In the genomic region with DNA sequence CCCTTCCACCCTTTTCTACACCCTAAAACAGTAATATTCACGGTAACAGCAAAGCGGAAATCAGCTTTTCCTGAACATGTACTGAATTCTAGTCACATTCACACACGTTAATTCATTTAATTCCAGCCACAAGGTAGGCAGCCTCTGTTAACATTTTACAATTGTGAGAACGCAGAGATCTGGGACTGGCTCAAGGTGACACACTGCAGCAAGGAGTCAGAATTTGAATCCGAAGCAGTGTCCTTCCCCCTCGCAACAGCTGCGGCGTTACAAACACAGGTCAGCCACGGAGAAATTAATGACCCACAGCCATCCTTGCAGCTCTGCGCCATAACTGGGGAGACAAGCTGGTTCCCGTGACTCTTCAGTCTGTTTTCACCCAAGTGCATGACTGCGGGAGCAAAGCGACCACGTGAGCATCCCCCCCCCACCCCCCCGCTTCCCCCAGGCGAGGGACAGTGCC, we compare ENCODE assay signal across 8 cellular contexts. TPM values are rescaled to one million over a fixed set of nuclear protein-coding genes. Genes with fewer than 3 reads are reported as not detected.
DNase-seq lines count a peak whose midpoint lies in the region; ATAC-seq and TF ChIP-seq lines count a peak whose summit lies in the region.

No MANE protein-coding gene starts in this region.

- no peaks in the 10 kb centered on the region for H3K9me3 ChIP-seq in CD8-positive, alpha-beta memory T cell (ENCODE audit: low read length)
- H3K9me3 ChIP-seq in iPS-20b (ENCODE audit: insufficient read depth, low read depth, low read length), result no peaks in the 10 kb centered on the region

- H3K36me3 Mint-ChIP-seq in CD8-positive, alpha-beta memory T cell, result peaks cover 22 to 39% (median 26%) of the 10 kb centered on the region in 3 donors
- peaks cover 29 to 36% of the 10 kb centered on the region in 2 donors for H3K36me3 Mint-ChIP-seq in stimulated activated naive B cell treated with anti-CD40 and anti-IgM and Interleukin-4, amounts not matched to agents 10 μg/mL and 1 μg/mL and 100 μg/mL, for 72 hours

- peak; percentile 1 for ATAC-seq in HG02884 (IDR thresholded peaks at IDR 0.05; ENCODE audit: unreplicated experiment)
- peak; percentile 6 to 9 for ATAC-seq in stimulated activated naive B cell treated with anti-CD40 and anti-IgM and Interleukin-4, amounts not matched to agents 10 μg/mL and 1 μg/mL and 100 μg/mL, for 72 hours (replicated peaks)
- no peak for ATAC-seq in GM18861 (IDR thresholded peaks at IDR 0.05; ENCODE audit: unreplicated experiment)

- peaks cover 47% of the 10 kb centered on the region for H3K4me1 ChIP-seq in CD8-positive, alpha-beta memory T cell (ENCODE audit: insufficient read depth, low read length)
- peaks cover 16% of the 10 kb centered on the region for H3K4me1 ChIP-seq in iPS-20b (ENCODE audit: insufficient read depth, low read length)

- in situ Hi-C loops in GM13976 (cut with MboI; ENCODE audit: low sequenced_read_pairs, unreplicated experiment), result no loop called here

- H3K4me3 Mint-ChIP-seq in CD8-positive, alpha-beta memory T cell, result peak overlapping the region; percentile 87 to 95 (median 93)
- H3K4me3 Mint-ChIP-seq in stimulated activated naive B cell treated with anti-CD40 and anti-IgM and Interleukin-4, amounts not matched to agents 10 μg/mL and 1 μg/mL and 100 μg/mL, for 72 hours, result peak overlapping the region; percentile 88 to 92

- 2 to 3% (median 3%) methylated on average over 15 to 16 of the region's 16 CpGs for WGBS in adipose tissue, 3 donors

- H3K36me3 ChIP-seq in CD8-positive, alpha-beta memory T cell (ENCODE audit: insufficient read depth, low read length), result peaks cover 17% of the 10 kb centered on the region
- peaks cover 33% of the 10 kb centered on the region for H3K36me3 ChIP-seq in iPS-20b (ENCODE audit: insufficient read depth, low read depth, low read length)

- H3K9ac ChIP-seq in iPS-20b (ENCODE audit: low read depth, low read length), result peak overlapping the region; percentile 69

- peaks cover 59 to 73% (median 70%) of the 10 kb centered on the region in 3 donors for H3K4me1 Mint-ChIP-seq in CD8-positive, alpha-beta memory T cell
- H3K4me1 Mint-ChIP-seq in stimulated activated naive B cell treated with anti-CD40 and anti-IgM and Interleukin-4, amounts not matched to agents 10 μg/mL and 1 μg/mL and 100 μg/mL, for 72 hours, result peaks cover 23 to 57% of the 10 kb centered on the region in 2 donors

- H3K27me3 Mint-ChIP-seq in CD8-positive, alpha-beta memory T cell, result no peaks in the 10 kb centered on the region
- H3K27me3 Mint-ChIP-seq in stimulated activated naive B cell treated with anti-CD40 and anti-IgM and Interleukin-4, amounts not matched to agents 10 μg/mL and 1 μg/mL and 100 μg/mL, for 72 hours, result no peaks in the 10 kb centered on the region

- CTCF ChIA-PET in CD8-positive, alpha-beta memory T cell (lab: Charles Lee), result interaction anchor here (0.8 to 8.4 kb wide), 14 partner anchors 8 to 590 kb away, joined by 3 to 147 read pairs (median 4); a partner anchor contains a TSS

- no peaks in the 10 kb centered on the region for H3K9me3 Mint-ChIP-seq in CD8-positive, alpha-beta memory T cell
- H3K9me3 Mint-ChIP-seq in stimulated activated naive B cell treated with anti-CD40 and anti-IgM and Interleukin-4, amounts not matched to agents 10 μg/mL and 1 μg/mL and 100 μg/mL, for 72 hours, result no peaks in the 10 kb centered on the region

- no peak for TF ChIP-seq CTCF in GM13976 (IDR thresholded peaks at IDR 0.05; ENCODE audit: borderline replicate concordance, control extremely low read depth, extremely low read depth, insufficient read depth, missing control alignments)

- peak overlapping the region; percentile 90 to 97 (median 94) for H3K27ac Mint-ChIP-seq in CD8-positive, alpha-beta memory T cell
- H3K27ac Mint-ChIP-seq in stimulated activated naive B cell treated with anti-CD40 and anti-IgM and Interleukin-4, amounts not matched to agents 10 μg/mL and 1 μg/mL and 100 μg/mL, for 72 hours, result peak overlapping the region; percentile 94

- no peaks in the 10 kb centered on the region for H3K27me3 ChIP-seq in CD8-positive, alpha-beta memory T cell (ENCODE audit: insufficient read depth, low read length, poor library complexity, severe bottlenecking)
- peaks cover 15% of the 10 kb centered on the region; the same call in 1 of the 2 replicates for H3K27me3 ChIP-seq in iPS-20b (ENCODE audit: insufficient read depth, low read length)

- peak overlapping the region; percentile 90 for H3K27ac ChIP-seq in CD8-positive, alpha-beta memory T cell (ENCODE audit: low read depth, low read length)
- H3K27ac ChIP-seq in adipose tissue (ENCODE audit: low read depth, low read length), result peak overlapping the region; percentile 67
- H3K27ac ChIP-seq in iPS-20b (ENCODE audit: low read length), result no peak overlapping the region

- H3K4me3 ChIP-seq in CD8-positive, alpha-beta memory T cell (ENCODE audit: low read length), result peak overlapping the region; percentile 48
- H3K4me3 ChIP-seq in iPS-20b (ENCODE audit: low read length), result peak overlapping the region; percentile 83

- POLR2A ChIA-PET in CD8-positive, alpha-beta memory T cell (lab: Charles Lee), result interaction anchor here (0.6 to 5.0 kb wide), 9 partner anchors 8 to 590 kb away, joined by 3 to 96 read pairs (median 6); a partner anchor contains a TSS

- no peak for DNase-seq in CD8-positive, alpha-beta memory T cell
- no peak for DNase-seq in stimulated activated naive B cell treated with anti-CD40 and anti-IgM and Interleukin-4, amounts not matched to agents 10 μg/mL and 1 μg/mL and 100 μg/mL, for 72 hours
- no peak for DNase-seq in NCI-H1436 treated with DMSO at 0.1 percent for 48 hours (lab: John Stamatoyannopoulos, UW)
- DNase-seq in GM13976 (ENCODE audit: low spot score), result no peak

RNA-seq across cellular contexts. Expression of a gene that starts 0.8 kb away (rescaled TPM):
- 100 to 1,000 TPM; 102 to 105 TPM for total RNA-seq in CD8-positive, alpha-beta memory T cell
- polyA plus RNA-seq in CD8-positive, alpha-beta memory T cell, result 68.0 TPM
- polyA plus RNA-seq in adipose tissue, result 10 to 100 TPM; 19.5 to 33.7 (median 31.3) TPM
